9 cellular contexts compared by ENCODE assay signal in the genomic region with DNA sequence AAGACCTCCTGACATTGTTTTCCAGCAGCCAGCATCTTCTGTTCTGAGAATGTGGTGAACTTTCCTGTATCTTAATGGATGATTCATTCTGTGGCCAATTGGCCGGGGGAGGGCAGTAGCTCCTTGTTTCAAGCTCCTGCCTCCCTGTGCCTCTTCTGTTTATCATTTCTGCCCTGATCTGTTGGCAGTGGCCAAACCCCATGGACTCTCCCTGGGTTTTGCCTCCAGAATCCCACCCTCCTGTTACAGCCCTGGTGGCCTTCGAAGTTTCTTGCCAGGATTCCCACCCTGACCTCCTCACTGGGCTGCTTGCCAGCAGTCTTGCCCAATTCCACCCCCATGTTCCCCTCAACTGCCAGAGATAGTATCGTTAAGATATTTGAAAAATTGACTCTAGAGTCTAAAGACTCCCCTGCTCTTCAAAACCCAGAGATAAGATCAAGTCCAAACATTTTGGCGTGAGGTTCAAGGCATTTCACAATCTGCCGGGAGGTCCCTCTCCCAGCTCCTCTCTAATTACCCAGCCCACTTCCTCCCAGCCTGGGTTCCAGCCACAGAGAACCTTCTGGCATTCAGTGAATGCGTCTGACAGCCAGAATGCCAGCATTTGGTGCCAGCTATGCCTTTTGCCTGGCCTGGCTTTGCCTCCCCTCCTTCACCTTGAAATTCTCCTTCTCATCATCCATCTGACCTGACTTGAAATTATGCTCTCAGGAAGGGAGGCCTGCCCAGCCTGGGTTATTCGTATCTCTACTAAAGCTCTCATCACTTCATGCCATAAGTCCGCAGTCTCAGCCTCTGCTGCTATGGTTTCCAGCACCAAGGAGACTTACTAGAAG. TPM values are rescaled to one million over a fixed set of nuclear protein-coding genes. Genes with fewer than 3 reads are reported as not detected.
DNase-seq lines count a peak whose midpoint lies in the region; ATAC-seq lines count a peak whose summit lies in the region.
"Had no signal": no experiment of that assay in that cellular context is flagged by ENCODE, and none has a peak within 500 bp of the region (broad histone marks: within the 10 kb centered on the region; RNA-seq: fewer than 3 reads in every experiment).

No MANE protein-coding gene starts in this region.

- no peak for ATAC-seq in GM21367 (IDR thresholded peaks at IDR 0.05; ENCODE audit: unreplicated experiment)

- DNase-seq in NK-92 treated with Interleukin-12 subunit alpha and Interleukin-12 subunit beta, amount 100 ng/mL, for 24 hours (lab: John Stamatoyannopoulos, UW), result peak; percentile 49
- DNase-seq in NK-92 (lab: John Stamatoyannopoulos, UW; ENCODE audit: unreplicated experiment) (no peak), SKM-1 treated with dmso at 0.1 percent for 144 hours (lab: John Stamatoyannopoulos, UW; ENCODE audit: unreplicated experiment) (peak; percentile 57), fibroblast of the conjunctiva (ENCODE audit: low read depth) (peak; percentile 98), renal cortical epithelial cell (ENCODE audit: low read depth) (peak; percentile 98), germinal center (ENCODE audit: low spot score) (no peak)
- DNase-seq in activated effector memory CD4-positive, alpha-beta T cell treated with Interleukin-2 at 50 U/mL for 16 hours, result no peak
- DNase-seq: activated B cell treated with CpG ODN at 0.5 μM for 24 hours had no signal

RNA-seq across cellular contexts. Expression of a gene that starts 37.7 kb away (rescaled TPM):
- 151 and 438 TPM in 2 replicates for total RNA-seq in renal cortical epithelial cell

RNA-seq across cellular contexts. Expression of a gene that starts 39.9 kb away (rescaled TPM):
- total RNA-seq in renal cortical epithelial cell, result 22.5 and 23.6 TPM in 2 replicates

Comparison
In these comparisons a context has a peak if more than half of its experiments do, and no peak if none do; other contexts are left out.
1. DNase-seq: peak in NK-92 treated with Interleukin-12 subunit alpha and Interleukin-12 subunit beta, amount 100 ng/mL, for 24 hours (single experiment), SKM-1 treated with dmso at 0.1 percent for 144 hours (single experiment), fibroblast of the conjunctiva (single experiment) and renal cortical epithelial cell (single experiment); none in NK-92 (single experiment), activated effector memory CD4-positive, alpha-beta T cell treated with Interleukin-2 at 50 U/mL for 16 hours (single experiment) and germinal center (single experiment).